19 cellular contexts compared by ENCODE assay signal in the genomic region with DNA sequence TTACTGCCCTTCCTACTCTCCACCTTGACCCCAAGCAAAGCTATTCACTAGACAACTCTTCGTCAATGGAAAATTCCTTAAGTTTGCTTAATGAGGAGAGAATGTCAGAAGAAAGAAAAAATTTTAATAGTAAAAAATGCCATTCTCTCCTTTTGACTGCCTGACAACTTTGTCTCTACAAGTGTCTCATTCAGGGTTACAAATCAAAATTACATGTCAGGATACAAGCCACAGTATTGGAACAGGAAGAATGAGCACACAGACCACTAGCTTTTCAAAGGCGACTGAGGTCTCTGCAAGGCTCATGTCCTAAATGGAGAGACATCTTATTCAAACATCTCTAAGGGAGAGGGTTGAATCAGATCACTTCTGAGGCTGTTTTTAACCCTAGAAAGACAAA. TPM values are rescaled to one million over a fixed set of nuclear protein-coding genes. Genes with fewer than 3 reads are reported as not detected.
"Had no signal": no experiment of that assay in that cellular context is flagged by ENCODE, and none has a peak within 500 bp of the region (broad histone marks: within the 10 kb centered on the region; RNA-seq: fewer than 3 reads in every experiment).

No MANE protein-coding gene starts in this region.

- H3K4me1 Mint-ChIP-seq: stimulated activated effector memory CD8-positive, alpha-beta T cell treated with anti-CD3 and anti-CD28 coated beads, Interleukin-12 subunit alpha, Interleukin-12 subunit beta, amount 100 ng/mL, for 72 hours had no signal

- H3K27ac ChIP-seq: brain microvascular endothelial cell, foreskin keratinocyte, ovary had no signal

- H3K4me3 ChIP-seq: lung, ovary had no signal

- ATAC-seq: activated CD4-positive, alpha-beta T cell treated with anti-CD3 and anti-CD28 coated beads for 36 hours; effector memory CD8-positive, alpha-beta T cell; left lobe of liver; sciatic nerve; stimulated activated effector memory CD8-positive, alpha-beta T cell treated with anti-CD3 and anti-CD28 coated beads, Interleukin-12 subunit alpha, Interleukin-12 subunit beta, amount 100 ng/mL, for 72 hours; WTC11 had no signal

- H3K9me3 ChIP-seq: ovary had no signal

- H3K27me3 ChIP-seq: ovary had no signal

- H3K36me3 Mint-ChIP-seq: activated naive CD8-positive, alpha-beta T cell treated with anti-CD3 and anti-CD28 coated beads, Interleukin-2, amount 10 ng/mL, durations not matched to agents 7 days and 5 days; WTC11 had no signal

- H3K27ac Mint-ChIP-seq: activated CD4-positive, alpha-beta T cell treated with anti-CD3 and anti-CD28 coated beads for 36 hours; activated naive CD8-positive, alpha-beta T cell treated with anti-CD3 and anti-CD28 coated beads, Interleukin-2, amount 10 ng/mL, durations not matched to agents 7 days and 5 days; activated T-helper 2 cell treated with anti-CD3 and anti-CD28 coated beads, Interferon-gamma antibody, Interleukin-2, Interleukin-4, amounts not matched to agents 10 μg/mL and 5 μg/mL and 100 μg/mL, durations not matched to agents 14 hours and 24 hours and 36 hours; dendritic cell treated with granulocyte-macrophage colony-stimulating factor and Interleukin-4, amounts not matched to agents 40 ng/mL and 50 ng/mL, for 4 days; effector memory CD8-positive, alpha-beta T cell; stimulated activated effector memory CD8-positive, alpha-beta T cell treated with anti-CD3 and anti-CD28 coated beads, Interleukin-12 subunit alpha, Interleukin-12 subunit beta, amount 100 ng/mL, for 72 hours; T-helper 2 cell treated with Interferon-gamma antibody and Interleukin-4, amounts not matched to agents 5 μg/mL and 100 μg/mL, for 36 hours; WTC11 had no signal

- DNase-seq: activated CD4-positive, alpha-beta T cell treated with anti-CD3 and anti-CD28 coated beads for 36 hours; activated CD4-positive, alpha-beta T cell treated with anti-CD3 and anti-CD28 coated beads, Interleukin-2, amount 50 U/mL, for 48 hours; activated naive CD4-positive, alpha-beta T cell treated with Interleukin-2 at 50 U/mL for 16 hours; activated naive CD8-positive, alpha-beta T cell treated with anti-CD3 and anti-CD28 coated beads, Interleukin-2, amount 10 ng/mL, durations not matched to agents 7 days and 5 days; activated T-cell treated with anti-CD3 and anti-CD28 coated beads for 4 hours; brain microvascular endothelial cell; effector memory CD8-positive, alpha-beta T cell; foreskin keratinocyte; midbrain; ovary; stimulated activated CD4-positive, alpha-beta T cell treated with anti-CD3 and anti-CD28 coated beads, Interleukin-4, amount 100 ng/mL, for 24 hours had no signal

- H3K36me3 ChIP-seq: brain microvascular endothelial cell, ovary had no signal

- H3K9me3 Mint-ChIP-seq: activated T-helper 2 cell treated with anti-CD3 and anti-CD28 coated beads, Interferon-gamma antibody, Interleukin-2, Interleukin-4, amounts not matched to agents 10 μg/mL and 5 μg/mL and 100 μg/mL, durations not matched to agents 14 hours and 24 hours and 36 hours; dendritic cell treated with granulocyte-macrophage colony-stimulating factor and Interleukin-4, amounts not matched to agents 40 ng/mL and 50 ng/mL, for 4 days; stimulated activated effector memory CD8-positive, alpha-beta T cell treated with anti-CD3 and anti-CD28 coated beads, Interleukin-12 subunit alpha, Interleukin-12 subunit beta, amount 100 ng/mL, for 72 hours; T-helper 2 cell treated with Interferon-gamma antibody and Interleukin-4, amounts not matched to agents 5 μg/mL and 100 μg/mL, for 36 hours; WTC11 had no signal

- H3K4me3 Mint-ChIP-seq: activated CD4-positive, alpha-beta T cell treated with anti-CD3 and anti-CD28 coated beads for 36 hours; activated naive CD8-positive, alpha-beta T cell treated with anti-CD3 and anti-CD28 coated beads, Interleukin-2, amount 10 ng/mL, durations not matched to agents 7 days and 5 days; dendritic cell treated with granulocyte-macrophage colony-stimulating factor and Interleukin-4, amounts not matched to agents 40 ng/mL and 50 ng/mL, for 4 days; effector memory CD8-positive, alpha-beta T cell; stimulated activated effector memory CD8-positive, alpha-beta T cell treated with anti-CD3 and anti-CD28 coated beads, Interleukin-12 subunit alpha, Interleukin-12 subunit beta, amount 100 ng/mL, for 72 hours; T-helper 2 cell treated with Interferon-gamma antibody and Interleukin-4, amounts not matched to agents 5 μg/mL and 100 μg/mL, for 36 hours; WTC11 had no signal

RNA-seq across cellular contexts. Expression of a gene that starts 12.6 kb away (rescaled TPM):
- total RNA-seq: activated CD4-positive, alpha-beta T cell treated with anti-CD3 and anti-CD28 coated beads for 36 hours; activated naive CD8-positive, alpha-beta T cell treated with anti-CD3 and anti-CD28 coated beads, Interleukin-2, amount 10 ng/mL, durations not matched to agents 7 days and 5 days; activated T-helper 2 cell treated with anti-CD3 and anti-CD28 coated beads, Interferon-gamma antibody, Interleukin-2, Interleukin-4, amounts not matched to agents 10 μg/mL and 5 μg/mL and 100 μg/mL, durations not matched to agents 14 hours and 24 hours and 36 hours had no signal
